ENCODE assay signal across 16 cellular contexts in the genomic region with DNA sequence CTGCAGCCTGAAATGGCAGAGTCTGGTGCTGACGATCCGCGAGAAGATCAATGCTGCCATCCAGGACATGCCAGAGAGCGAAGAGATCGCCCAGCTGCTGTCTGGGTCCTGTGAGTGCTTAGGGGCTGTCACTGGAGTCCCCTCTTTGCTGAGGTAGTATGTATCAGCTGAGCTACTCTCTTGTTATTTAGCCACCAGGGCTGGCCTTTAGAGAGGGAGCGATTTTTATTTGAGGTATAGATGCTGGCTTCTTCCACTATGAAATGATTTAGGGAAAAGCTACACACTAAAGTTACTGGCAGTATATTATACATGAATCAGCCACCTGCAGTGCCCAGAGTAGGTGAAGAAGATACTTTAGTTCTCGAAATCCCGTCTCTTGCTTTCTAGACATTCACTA. TPM values are rescaled to one million over a fixed set of nuclear protein-coding genes. Genes with fewer than 3 reads are reported as not detected.
"Had no signal": no experiment of that assay in that cellular context is flagged by ENCODE, and none has a peak within 500 bp of the region (broad histone marks: within the 10 kb centered on the region; RNA-seq: fewer than 3 reads in every experiment).

No MANE protein-coding gene starts in this region.

- H3K27ac ChIP-seq: adrenal gland, gastroesophageal sphincter, parathyroid adenoma, suprapubic skin, upper lobe of left lung had no signal

- H3K4me3 Mint-ChIP-seq: activated T-cell treated with anti-CD3 and anti-CD28 coated beads, Interleukin-2, amount 50 U/mL, for 4 hours; central memory CD8-positive, alpha-beta T cell had no signal

- H3K9me3 ChIP-seq: adrenal gland, gastroesophageal sphincter, suprapubic skin, upper lobe of left lung had no signal

- DNase-seq: activated CD4-positive, alpha-beta T cell treated with anti-CD3 and anti-CD28 coated beads for 1 hour; activated CD4-positive, alpha-beta T cell treated with anti-CD3 and anti-CD28 coated beads, Interleukin-2, amount 50 U/mL, for 48 hours; activated naive CD4-positive, alpha-beta T cell treated with Interleukin-2 at 50 U/mL for 16 hours; activated T-cell treated with anti-CD3 and anti-CD28 coated beads, Interleukin-2, amount 50 U/mL, for 4 hours; adrenal gland; left ventricle myocardium superior; mesenchymal stem cell; stimulated activated CD4-positive, alpha-beta T cell treated with anti-CD3 and anti-CD28 coated beads, Interleukin-4, amount 100 ng/mL, for 1 hour; stimulated activated CD8-positive, alpha-beta memory T cell treated with anti-CD3 and anti-CD28 coated beads, Interleukin-4, amount 100 ng/mL, for 48 hours; stimulated activated naive CD8-positive, alpha-beta T cell treated with anti-CD3 and anti-CD28 coated beads, Interleukin-15, Interleukin-2, amounts not matched to agents 100 U/mL and 50 U/mL, for 24 hours; T-helper 9 cell; upper lobe of left lung had no signal

- ATAC-seq: activated T-cell treated with anti-CD3 and anti-CD28 coated beads, Interleukin-2, amount 50 U/mL, for 4 hours; gastroesophageal sphincter; left ventricle myocardium superior; stimulated activated naive CD8-positive, alpha-beta T cell treated with anti-CD3 and anti-CD28 coated beads, Interleukin-15, Interleukin-2, amounts not matched to agents 100 U/mL and 50 U/mL, for 24 hours had no signal

- H3K9me3 Mint-ChIP-seq: activated T-cell treated with anti-CD3 and anti-CD28 coated beads, Interleukin-2, amount 50 U/mL, for 4 hours; central memory CD8-positive, alpha-beta T cell had no signal

- H3K27me3 ChIP-seq: adrenal gland, gastroesophageal sphincter, suprapubic skin, upper lobe of left lung had no signal

- H3K4me3 ChIP-seq: adrenal gland, gastroesophageal sphincter, suprapubic skin, upper lobe of left lung had no signal

- H3K27me3 Mint-ChIP-seq: central memory CD8-positive, alpha-beta T cell had no signal

RNA-seq across cellular contexts. Expression of gene PRR15L, which starts 15.9 kb away (rescaled TPM):
- total RNA-seq: left ventricle myocardium superior had no signal
